In the genomic region with DNA sequence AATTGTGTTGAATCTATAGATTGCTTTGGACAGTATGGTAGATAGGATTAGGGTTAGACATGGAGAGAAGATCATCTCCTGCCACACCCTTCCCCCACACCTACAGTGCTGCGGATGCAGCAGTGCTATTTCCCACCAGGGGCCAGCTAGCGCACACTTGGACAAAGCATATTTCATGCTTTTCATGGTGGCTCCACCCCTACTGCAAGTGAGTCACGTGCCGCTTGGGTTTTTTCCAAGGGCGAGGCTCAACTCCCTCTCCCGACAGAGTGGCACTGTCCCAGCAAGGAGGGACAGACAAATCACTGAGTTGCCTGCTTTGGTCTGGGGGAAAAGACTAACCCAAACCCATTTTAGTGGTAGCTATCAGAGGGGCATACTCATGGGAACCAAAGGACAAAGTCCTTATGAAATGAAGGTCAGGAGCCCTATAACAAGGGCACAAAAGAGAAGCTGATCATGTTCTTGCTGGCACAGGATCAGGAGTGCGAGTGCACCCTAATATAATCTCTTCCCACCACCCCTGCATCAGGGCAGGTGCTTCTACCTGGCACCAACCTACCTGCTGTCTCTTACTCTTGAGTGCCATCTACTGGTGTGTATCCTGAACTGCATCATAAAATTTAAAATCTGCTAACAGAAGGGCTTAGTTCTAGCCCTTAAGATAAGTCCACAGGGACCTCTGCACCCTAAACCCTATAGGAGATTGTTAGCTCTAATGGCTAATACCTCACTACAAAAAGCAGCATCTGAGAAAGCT, we compare ENCODE assay signal across 8 cellular contexts. TPM values are rescaled to one million over a fixed set of nuclear protein-coding genes. Genes with fewer than 3 reads are reported as not detected.
DNase-seq lines count a peak whose midpoint lies in the region; ATAC-seq and TF ChIP-seq lines count a peak whose summit lies in the region.

No MANE protein-coding gene starts in this region.

- no peak overlapping the region for H2AFZ ChIP-seq in fibroblast of lung (ENCODE audit: low read length)

- H3K4me1 ChIP-seq in fibroblast of lung (ENCODE audit: control insufficient read depth, extremely low read depth, insufficient read depth, low read length) (no peaks in the 10 kb centered on the region), spleen (no peaks in the 10 kb centered on the region)

- H3K4me1 Mint-ChIP-seq in activated naive CD4-positive, alpha-beta T cell treated with anti-CD3 and anti-CD28 coated beads for 36 hours (ENCODE audit: low read depth), result peaks cover 3% of the 10 kb centered on the region

- intact Hi-C loops in activated naive CD4-positive, alpha-beta T cell treated with anti-CD3 and anti-CD28 coated beads for 36 hours (cut with micrococcal nuclease), result loop anchor here (1.0 to 10.0 kb wide), 4 partner anchors 68 to 1470 kb away; a partner anchor contains a TSS
- intact Hi-C loops in spleen (cut with DNase I; ENCODE audit: low total_unique reads), result no loop called here

- no peak overlapping the region for H3K9ac ChIP-seq in fibroblast of lung (ENCODE audit: insufficient read depth, low read length)

- peak; percentile 68 for ATAC-seq in HG02885 (IDR thresholded peaks at IDR 0.05; ENCODE audit: poor library complexity, unreplicated experiment)
- ATAC-seq in HG03025 (IDR thresholded peaks at IDR 0.05; ENCODE audit: low FRiP score, unreplicated experiment), result no peak
- ATAC-seq in GM21447 (IDR thresholded peaks at IDR 0.05; ENCODE audit: unreplicated experiment), result no peak

- no peaks in the 10 kb centered on the region for H4K20me1 ChIP-seq in fibroblast of lung (ENCODE audit: control insufficient read depth, extremely low read depth, insufficient read depth, low read length)

- TF ChIP-seq POLR2A in spleen (IDR thresholded peaks at IDR 0.05), result no peak

- CTCF ChIA-PET in activated naive CD4-positive, alpha-beta T cell treated with anti-CD3 and anti-CD28 coated beads for 36 hours (lab: Charles Lee), result interaction anchor here (0.5 to 3.0 kb wide), 23 partner anchors 9 to 575 kb away, joined by 3 to 32 read pairs (median 4); a partner anchor contains a TSS

- no peaks in the 10 kb centered on the region for H3K36me3 Mint-ChIP-seq in activated naive CD4-positive, alpha-beta T cell treated with anti-CD3 and anti-CD28 coated beads for 36 hours (ENCODE audit: low read depth)

- H3K9me3 ChIP-seq in fibroblast of lung (ENCODE audit: control insufficient read depth, insufficient read depth, low read depth, low read length) (no peaks in the 10 kb centered on the region), spleen (peaks cover 0 to 4% (median 0%) of the 10 kb centered on the region in 8 donors)

- H3K79me2 ChIP-seq in fibroblast of lung (ENCODE audit: control insufficient read depth, insufficient read depth, low read length), result no peaks in the 10 kb centered on the region

- H3K4me3 Mint-ChIP-seq in activated naive CD4-positive, alpha-beta T cell treated with anti-CD3 and anti-CD28 coated beads for 36 hours, result no peak overlapping the region

- peak; percentile 37 to 58 for TF ChIP-seq CTCF in fibroblast of lung (conservative IDR thresholded peaks at IDR 0.05 in 1 of 2, IDR thresholded peaks at IDR 0.05 in 1 of 2; ENCODE audit: low read depth in 1 of 2, low read length in 2 of 2)
- peak; percentile 17 to 63 (median 52) for TF ChIP-seq CTCF in spleen (IDR thresholded peaks at IDR 0.05 in 8 of 11, conservative IDR thresholded peaks at IDR 0.05 in 3 of 11)

- no peaks in the 10 kb centered on the region for H3K9me3 Mint-ChIP-seq in activated naive CD4-positive, alpha-beta T cell treated with anti-CD3 and anti-CD28 coated beads for 36 hours

- peak; percentile 8 for DNase-seq in activated naive CD4-positive, alpha-beta T cell treated with anti-CD3 and anti-CD28 coated beads for 36 hours
- DNase-seq in activated naive CD4-positive, alpha-beta T cell treated with Interleukin-2 at 50 U/mL for 16 hours, result no peak
- DNase-seq in T-helper 1 cell (peak in 3 of 5 donors; percentile 9 to 39 (median 10)), fibroblast of lung (ENCODE audit: low read depth in 2 of 2) (peak; percentile 14 to 26), spleen (no peak)

- H3K4me2 ChIP-seq in fibroblast of lung (ENCODE audit: extremely low read depth, insufficient read depth, low read length), result no peak overlapping the region

- H3K36me3 ChIP-seq in fibroblast of lung (ENCODE audit: control insufficient read depth, insufficient read depth, low read length) (no peaks in the 10 kb centered on the region), spleen (peaks cover 0 to 7% (median 0%) of the 10 kb centered on the region in 6 donors)

- H3K27ac Mint-ChIP-seq in activated naive CD4-positive, alpha-beta T cell treated with anti-CD3 and anti-CD28 coated beads for 36 hours, result no peak overlapping the region

- H3K27me3 ChIP-seq in fibroblast of lung (ENCODE audit: control insufficient read depth, insufficient read depth, low read length) (no peaks in the 10 kb centered on the region), spleen (replicated peaks in 1 of 7) (peaks cover 0 to 5% (median 0%) of the 10 kb centered on the region in 7 donors)

- no peaks in the 10 kb centered on the region for H3K27me3 Mint-ChIP-seq in activated naive CD4-positive, alpha-beta T cell treated with anti-CD3 and anti-CD28 coated beads for 36 hours (ENCODE audit: low read depth)

- WGBS in spleen, 5 donors, result 57 to 84% (median 62%) methylated on average over 3 to 7 of the region's 7 CpGs

- H3K27ac ChIP-seq in fibroblast of lung (ENCODE audit: insufficient read depth, low read length), result no peak overlapping the region
- H3K27ac ChIP-seq in spleen, result no peak overlapping the region

- H3K4me3 ChIP-seq in fibroblast of lung (replicated peaks in 1 of 4; ENCODE audit: control extremely low read depth in 1 of 4, insufficient read depth in 1 of 4, low read depth in 3 of 4, low read length in 4 of 4) (no peak overlapping the region), spleen (no peak overlapping the region)

RNA-seq across cellular contexts. Expression of a gene that starts 55.1 kb away (rescaled TPM):
- 1 to 10 TPM in 1 of 2 experiments, under 1 TPM in 1; 0.86 to 1.2 TPM for total RNA-seq in activated naive CD4-positive, alpha-beta T cell treated with anti-CD3 and anti-CD28 coated beads for 36 hours
- total RNA-seq in fibroblast of lung (not detected in 2 replicates), spleen (not detected)
- polyA plus RNA-seq in fibroblast of lung (0.39 and 0.47 TPM in 2 replicates), spleen (not detected)
- 0.62 TPM in 1 of 2 replicates, not detected in the other for polyA plus RNA-seq in fibroblast of lung (2012)
- polyA minus RNA-seq in fibroblast of lung (ENCODE audit: low replicate concordance), result not detected in 2 replicates

Comparison
In these comparisons a context has a peak if more than half of its experiments do, and no peak if none do; other contexts are left out.
1. DNase-seq: peak in activated naive CD4-positive, alpha-beta T cell treated with anti-CD3 and anti-CD28 coated beads for 36 hours (single experiment), T-helper 1 cell (3 of 5) and fibroblast of lung (2 of 2); none in activated naive CD4-positive, alpha-beta T cell treated with Interleukin-2 at 50 U/mL for 16 hours (single experiment) and spleen (single experiment).